ENCODE assay signal across 8 cellular contexts in the genomic region with DNA sequence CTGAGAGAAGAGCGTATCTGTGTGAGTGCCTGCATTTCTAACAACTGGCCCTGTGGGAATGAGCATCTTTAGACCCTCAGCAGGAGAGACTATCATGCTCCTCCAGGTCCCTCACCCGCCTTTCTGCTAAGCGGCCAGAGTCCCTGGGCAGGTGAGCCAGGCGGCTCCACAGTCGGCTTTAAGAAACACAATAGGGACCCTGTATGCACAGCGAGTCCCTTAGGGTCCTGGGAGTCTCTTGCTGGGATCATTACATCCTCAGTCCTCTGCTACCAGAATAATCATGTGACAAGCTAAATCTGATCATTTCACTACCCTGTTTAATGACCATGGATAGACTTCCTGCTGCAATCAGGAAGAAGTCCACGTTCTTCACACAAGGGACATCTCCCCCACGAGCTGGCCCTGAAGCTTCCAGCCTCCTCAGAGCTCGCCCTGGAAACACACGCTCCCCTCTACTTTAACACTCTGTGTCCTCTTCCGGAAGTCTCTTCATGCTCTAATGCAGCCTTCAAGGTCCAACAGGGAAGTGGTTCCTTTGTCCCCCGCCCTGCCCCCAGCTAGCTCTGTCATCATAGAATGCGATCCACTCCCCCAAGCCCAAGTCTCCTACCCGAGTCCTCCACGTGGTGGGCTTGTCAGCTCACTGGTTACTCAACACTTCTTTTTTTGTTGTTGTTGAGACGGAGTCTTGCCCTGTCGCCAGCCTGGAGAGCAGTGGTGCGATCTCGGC.
DNase-seq lines count a peak whose midpoint lies in the region; ATAC-seq and TF ChIP-seq lines count a peak whose summit lies in the region.

No MANE protein-coding gene starts in this region.

- peaks cover 16% of the 10 kb centered on the region for H3K36me3 Mint-ChIP-seq in activated CD4-positive, alpha-beta T cell treated with anti-CD3 and anti-CD28 coated beads for 36 hours (ENCODE audit: low read depth)
- peaks cover 29% of the 10 kb centered on the region for H3K36me3 Mint-ChIP-seq in activated T-helper 17 cell treated with anti-CD3 and anti-CD28 coated beads, Interleukin-2, amount 50 U/mL, for 72 hours (ENCODE audit: low read depth)

- peaks cover 9% of the 10 kb centered on the region for H3K4me1 ChIP-seq in osteoblast (ENCODE audit: insufficient read depth, low read length)

- no peak overlapping the region for H3K4me3 ChIP-seq in osteoblast (ENCODE audit: insufficient read depth, low read length)

- no peaks in the 10 kb centered on the region for H3K27me3 ChIP-seq in osteoblast (ENCODE audit: insufficient read depth, low read length)

- no peak overlapping the region for H3K27ac Mint-ChIP-seq in activated CD4-positive, alpha-beta T cell treated with anti-CD3 and anti-CD28 coated beads for 36 hours
- no peak overlapping the region for H3K27ac Mint-ChIP-seq in activated T-helper 17 cell treated with anti-CD3 and anti-CD28 coated beads, Interleukin-2, amount 50 U/mL, for 72 hours

- H3K4me3 Mint-ChIP-seq in activated CD4-positive, alpha-beta T cell treated with anti-CD3 and anti-CD28 coated beads for 36 hours = no peak overlapping the region
- no peak overlapping the region for H3K4me3 Mint-ChIP-seq in activated T-helper 17 cell treated with anti-CD3 and anti-CD28 coated beads, Interleukin-2, amount 50 U/mL, for 72 hours

- intact Hi-C loops in activated CD4-positive, alpha-beta T cell treated with anti-CD3 and anti-CD28 coated beads for 36 hours (cut with DNase I, micrococcal nuclease) = loop anchor here in 1 of 2 experiments (2.0 kb wide), 1 partner anchor 25 kb away; no protein-coding TSS in a partner anchor

- H3K27me3 Mint-ChIP-seq in activated CD4-positive, alpha-beta T cell treated with anti-CD3 and anti-CD28 coated beads for 36 hours = no peaks in the 10 kb centered on the region
- H3K27me3 Mint-ChIP-seq in activated T-helper 17 cell treated with anti-CD3 and anti-CD28 coated beads, Interleukin-2, amount 50 U/mL, for 72 hours = no peaks in the 10 kb centered on the region

- TF ChIP-seq CTCF in osteoblast (IDR thresholded peaks at IDR 0.05; ENCODE audit: extremely low read depth, low read depth, low read length) = no peak

- H3K4me1 Mint-ChIP-seq in activated CD4-positive, alpha-beta T cell treated with anti-CD3 and anti-CD28 coated beads for 36 hours = peaks cover 53% of the 10 kb centered on the region
- peaks cover 32% of the 10 kb centered on the region for H3K4me1 Mint-ChIP-seq in activated T-helper 17 cell treated with anti-CD3 and anti-CD28 coated beads, Interleukin-2, amount 50 U/mL, for 72 hours

- ATAC-seq in GM18868 (IDR thresholded peaks at IDR 0.05; ENCODE audit: unreplicated experiment) = peak; percentile 55
- peak; percentile 45 for ATAC-seq in HG03097 (IDR thresholded peaks at IDR 0.05; ENCODE audit: low FRiP score, unreplicated experiment)
- ATAC-seq in activated CD4-positive, alpha-beta T cell treated with anti-CD3 and anti-CD28 coated beads for 36 hours = no peak
- no peak for ATAC-seq in activated T-helper 17 cell treated with anti-CD3 and anti-CD28 coated beads, Interleukin-2, amount 50 U/mL, for 72 hours (replicated peaks)

- peaks cover 18% of the 10 kb centered on the region for H4K20me1 ChIP-seq in osteoblast (ENCODE audit: insufficient read depth, low read length)

- H3K27ac ChIP-seq in cingulate gyrus (ENCODE audit: low read depth, low read length) = peak overlapping the region; percentile 54
- peak overlapping the region; percentile 39 for H3K27ac ChIP-seq in osteoblast (ENCODE audit: low read depth, low read length)

- no peak overlapping the region for H2AFZ ChIP-seq in osteoblast (ENCODE audit: low read length)

- peaks cover 43% of the 10 kb centered on the region for H3K79me2 ChIP-seq in osteoblast (ENCODE audit: insufficient read depth, low read length)

- POLR2A ChIA-PET in activated CD4-positive, alpha-beta T cell treated with anti-CD3 and anti-CD28 coated beads for 36 hours (lab: Charles Lee) = interaction anchor here (0.7 kb wide), 1 partner anchor 21 kb away, joined by 3 read pairs; no protein-coding TSS in a partner anchor

- no peaks in the 10 kb centered on the region for H3K9me3 Mint-ChIP-seq in activated CD4-positive, alpha-beta T cell treated with anti-CD3 and anti-CD28 coated beads for 36 hours (ENCODE audit: low read depth)
- H3K9me3 Mint-ChIP-seq in activated T-helper 17 cell treated with anti-CD3 and anti-CD28 coated beads, Interleukin-2, amount 50 U/mL, for 72 hours = no peaks in the 10 kb centered on the region

- CTCF ChIA-PET in activated CD4-positive, alpha-beta T cell treated with anti-CD3 and anti-CD28 coated beads for 36 hours (lab: Charles Lee) = interaction anchor here (0.7 to 3.7 kb wide), 4 partner anchors 14 to 103 kb away, joined by 3 to 42 read pairs (median 16); no protein-coding TSS in a partner anchor

- DNase-seq in osteoblast (ENCODE audit: insufficient read length, low spot score, missing footprints) (peak; percentile 73), NCI-H345 (lab: John Stamatoyannopoulos, UW) (no peak), NCI-H1105 (lab: John Stamatoyannopoulos, UW) (no peak)
- no peak for DNase-seq in activated CD4-positive, alpha-beta T cell treated with anti-CD3 and anti-CD28 coated beads for 36 hours

- peaks cover 20% of the 10 kb centered on the region for H3K36me3 ChIP-seq in osteoblast (ENCODE audit: insufficient read depth, low read length)

- no peak overlapping the region for H3K4me2 ChIP-seq in osteoblast (ENCODE audit: insufficient read depth, low read length)

- H3K9me3 ChIP-seq in osteoblast (ENCODE audit: low read depth, low read length) = no peaks in the 10 kb centered on the region

Comparison
In these comparisons a context has a peak if more than half of its experiments do, and no peak if none do; other contexts are left out.
1. ATAC-seq: peak in GM18868 (single experiment) and HG03097 (single experiment); none in activated CD4-positive, alpha-beta T cell treated with anti-CD3 and anti-CD28 coated beads for 36 hours (single experiment) and activated T-helper 17 cell treated with anti-CD3 and anti-CD28 coated beads, Interleukin-2, amount 50 U/mL, for 72 hours (single experiment).